ENCODE assay signal across 15 cellular contexts in the genomic region with DNA sequence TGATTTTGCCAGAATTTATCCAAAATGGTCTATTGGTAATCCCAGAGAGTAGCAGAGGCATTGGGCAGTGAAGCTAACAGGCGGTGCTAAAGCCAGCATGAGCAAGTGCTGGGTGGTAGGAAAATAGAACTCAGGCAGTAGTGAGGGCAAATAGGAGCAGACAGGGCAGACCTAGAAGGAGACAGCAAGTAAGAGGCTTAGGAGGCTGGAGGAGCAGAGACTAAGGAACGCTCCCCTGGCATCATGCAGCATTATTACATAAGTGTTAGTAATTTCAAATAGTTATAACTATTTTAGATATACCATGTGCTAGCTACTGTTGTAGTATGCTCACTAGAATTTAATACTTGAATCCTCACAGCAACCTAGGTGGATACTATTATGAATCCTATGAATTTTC.
DNase-seq lines count a peak whose midpoint lies in the region; TF ChIP-seq lines count a peak whose summit lies in the region.
"Had no signal": no experiment of that assay in that cellular context is flagged by ENCODE, and none has a peak within 500 bp of the region (broad histone marks: within the 10 kb centered on the region; RNA-seq: fewer than 3 reads in every experiment).

No MANE protein-coding gene starts in this region.

- H3K9me3 ChIP-seq in OCI-LY1 (ENCODE audit: low read length) (no peaks in the 10 kb centered on the region), subcutaneous abdominal adipose tissue (ENCODE audit: control insufficient read depth in 5 of 5, low read length in 5 of 5) (no peaks in the 10 kb centered on the region)
- no peaks in the 10 kb centered on the region for H3K9me3 ChIP-seq in CD8-positive, alpha-beta memory T cell (ENCODE audit: low read length)
- H3K9me3 ChIP-seq: HAP-1 had no signal

- H3K9ac ChIP-seq in OCI-LY1 (ENCODE audit: low read length), result peak overlapping the region; percentile 44
- H3K9ac ChIP-seq in subcutaneous abdominal adipose tissue (ENCODE audit: low read length in 5 of 5), result peak overlapping the region in 1 of 5 donors; percentile 42
- H3K9ac ChIP-seq: BLaER1 treated with 17β-estradiol and CSF1 and Interleukin-3, amounts not matched to agents 10 nM and 100 nM had no signal

- TF ChIP-seq CTCF in OCI-LY1 (IDR thresholded peaks at IDR 0.05; ENCODE audit: low read length) (no peak), dorsolateral prefrontal cortex (IDR thresholded peaks at IDR 0.05 in 54 of 56, conservative IDR thresholded peaks at IDR 0.05 in 2 of 56; ENCODE audit: low read depth in 1 of 56, partially characterized antibody in 56 of 56) (no peak)

- H3K4me3 Mint-ChIP-seq in CD8-positive, alpha-beta memory T cell, result no peak overlapping the region
- H3K4me3 Mint-ChIP-seq: CD4-positive, CD25-positive, alpha-beta regulatory T cell had no signal

- no peaks in the 10 kb centered on the region for H3K9me2 ChIP-seq in OCI-LY1 (ENCODE audit: low read depth, low read length)

- POLR2A ChIA-PET in CD8-positive, alpha-beta memory T cell (lab: Charles Lee), result no interaction called here

- H3K36me3 ChIP-seq in OCI-LY1 (ENCODE audit: insufficient read depth, low read length) (no peaks in the 10 kb centered on the region), subcutaneous abdominal adipose tissue (ENCODE audit: control insufficient read depth in 5 of 5, insufficient read depth in 5 of 5, low read length in 5 of 5) (peaks cover 0 to 3% (median 0%) of the 10 kb centered on the region in 5 donors)
- no peaks in the 10 kb centered on the region for H3K36me3 ChIP-seq in CD8-positive, alpha-beta memory T cell (ENCODE audit: insufficient read depth, low read length)
- H3K36me3 ChIP-seq: HAP-1 had no signal

- H3K4me1 ChIP-seq in OCI-LY1 (ENCODE audit: insufficient read depth, low read length, severe bottlenecking), result peaks cover 55% of the 10 kb centered on the region
- peaks cover 6 to 47% (median 44%) of the 10 kb centered on the region in 5 donors for H3K4me1 ChIP-seq in subcutaneous abdominal adipose tissue (ENCODE audit: control insufficient read depth in 5 of 5, insufficient read depth in 5 of 5, low read length in 5 of 5)
- no peaks in the 10 kb centered on the region for H3K4me1 ChIP-seq in CD8-positive, alpha-beta memory T cell (ENCODE audit: insufficient read depth, low read length)
- H3K4me1 ChIP-seq: HAP-1 had no signal

- no peaks in the 10 kb centered on the region for H3K9me3 Mint-ChIP-seq in CD8-positive, alpha-beta memory T cell
- H3K9me3 Mint-ChIP-seq: CD4-positive, CD25-positive, alpha-beta regulatory T cell had no signal

- H3K4me2 ChIP-seq in OCI-LY1 (ENCODE audit: low read length), result peak overlapping the region; percentile 67

- no peaks in the 10 kb centered on the region for H3F3A ChIP-seq in OCI-LY1 (ENCODE audit: insufficient read depth, low read length)

- H3K27ac ChIP-seq in OCI-LY1 (ENCODE audit: low read depth, low read length, poor library complexity, severe bottlenecking) (peak overlapping the region; percentile 92), dorsolateral prefrontal cortex (peak overlapping the region in 36 of 59 donors; percentile 10 to 95 (median 82)), subcutaneous abdominal adipose tissue (ENCODE audit: low read depth, low read length) (peak overlapping the region; percentile 91)
- H3K27ac ChIP-seq in CD8-positive, alpha-beta memory T cell (ENCODE audit: low read depth, low read length), result no peak overlapping the region
- H3K27ac ChIP-seq: BLaER1 treated with 17β-estradiol and CSF1 and Interleukin-3, amounts not matched to agents 10 nM and 100 nM had no signal

- H3K4me3 ChIP-seq in OCI-LY1 (ENCODE audit: low read depth, low read length, poor library complexity, severe bottlenecking), result no peak overlapping the region
- no peak overlapping the region for H3K4me3 ChIP-seq in dorsolateral prefrontal cortex
- H3K4me3 ChIP-seq in subcutaneous abdominal adipose tissue (ENCODE audit: low read depth in 1 of 5, low read length in 5 of 5), result no peak overlapping the region
- no peak overlapping the region for H3K4me3 ChIP-seq in CD8-positive, alpha-beta memory T cell (ENCODE audit: low read length)
- H3K4me3 ChIP-seq: BLaER1 treated with 17β-estradiol and CSF1 and Interleukin-3, amounts not matched to agents 10 nM and 100 nM; HAP-1 had no signal

- CTCF ChIA-PET in CD8-positive, alpha-beta memory T cell (lab: Charles Lee), result no interaction called here

- no peaks in the 10 kb centered on the region for H3K27me3 Mint-ChIP-seq in CD8-positive, alpha-beta memory T cell

- no peaks in the 10 kb centered on the region for H3K36me3 Mint-ChIP-seq in CD8-positive, alpha-beta memory T cell
- H3K36me3 Mint-ChIP-seq: CD4-positive, CD25-positive, alpha-beta regulatory T cell had no signal

- H3K27me3 ChIP-seq in OCI-LY1 (ENCODE audit: insufficient read depth, low read length) (no peaks in the 10 kb centered on the region), dorsolateral prefrontal cortex (no peaks in the 10 kb centered on the region), subcutaneous abdominal adipose tissue (ENCODE audit: control insufficient read depth in 5 of 5, insufficient read depth in 4 of 5, low read length in 5 of 5) (no peaks in the 10 kb centered on the region)
- no peaks in the 10 kb centered on the region for H3K27me3 ChIP-seq in CD8-positive, alpha-beta memory T cell (ENCODE audit: insufficient read depth, low read length, poor library complexity, severe bottlenecking)
- H3K27me3 ChIP-seq: BLaER1 treated with 17β-estradiol and CSF1 and Interleukin-3, amounts not matched to agents 10 nM and 100 nM had no signal

- H3K27ac Mint-ChIP-seq in CD8-positive, alpha-beta memory T cell, result no peak overlapping the region
- H3K27ac Mint-ChIP-seq: CD4-positive, CD25-positive, alpha-beta regulatory T cell had no signal

- no peaks in the 10 kb centered on the region for H3K4me1 Mint-ChIP-seq in CD8-positive, alpha-beta memory T cell
- H3K4me1 Mint-ChIP-seq: CD4-positive, CD25-positive, alpha-beta regulatory T cell had no signal

- intact Hi-C loops in dorsolateral prefrontal cortex (cut with DNase I), result no loop called here

- no peak overlapping the region for H2AFZ ChIP-seq in OCI-LY1 (ENCODE audit: low read length)

- peaks cover 22% of the 10 kb centered on the region; the same call in 1 of the 2 replicates for H3K79me2 ChIP-seq in OCI-LY1 (ENCODE audit: insufficient read depth, low read length)

- peak; percentile 46 for DNase-seq in D341Med (ENCODE audit: low spot score)
- DNase-seq in dorsolateral prefrontal cortex, result no peak
- no peak for DNase-seq in CD8-positive, alpha-beta memory T cell
- DNase-seq in Kasumi-1 (lab: John Stamatoyannopoulos, UW), result no peak
- DNase-seq in NCI-H146 treated with DMSO at 0.1 percent for 48 hours (lab: John Stamatoyannopoulos, UW; ENCODE audit: unreplicated experiment), result no peak
- DNase-seq: ACHN; Calu3; CD4-positive, CD25-positive, alpha-beta regulatory T cell; DMS79; EL; GOT3 had no signal

- H4K20me1 ChIP-seq in OCI-LY1 (ENCODE audit: insufficient read depth, low read length), result no peaks in the 10 kb centered on the region
